Comparison of ENCODE assay signal across 1 cellular context in genomic region chr19:14530005-14530348, GRCh38.
TF ChIP-seq lines count a peak whose summit lies in the region.

No MANE protein-coding gene starts in this region.

TF ChIP-seq in HepG2, 621 proteins besides CTCF, POLR2A, EP300 and RAD21 (continued from another document and continues in another):
- TF ChIP-seq IRF9 (CRISPR knock-in tag; IDR thresholded peaks at IDR 0.05; ENCODE audit: borderline replicate concordance) (no peak), PLSCR1 (CRISPR knock-in tag; IDR thresholded peaks at IDR 0.05; ENCODE audit: borderline replicate concordance) (no peak), RFX1 (IDR thresholded peaks at IDR 0.05) (no peak), NRL (CRISPR knock-in tag; IDR thresholded peaks at IDR 0.05; ENCODE audit: borderline replicate concordance) (no peak), KLF15 (CRISPR knock-in tag; IDR thresholded peaks at IDR 0.05; ENCODE audit: borderline replicate concordance) (no peak), ATRX (CRISPR knock-in tag; IDR thresholded peaks at IDR 0.05; ENCODE audit: borderline replicate concordance) (no peak), ZNF782 (CRISPR knock-in tag; IDR thresholded peaks at IDR 0.05; ENCODE audit: borderline replicate concordance) (no peak), PAX8 (CRISPR knock-in tag; IDR thresholded peaks at IDR 0.05; ENCODE audit: borderline replicate concordance) (no peak), NR2C2 (CRISPR knock-in tag; IDR thresholded peaks at IDR 0.05; ENCODE audit: borderline replicate concordance) (no peak), ZNF639 (CRISPR knock-in tag; conservative IDR thresholded peaks at IDR 0.05) (no peak), SNAPC5 (CRISPR knock-in tag; IDR thresholded peaks at IDR 0.05; ENCODE audit: borderline replicate concordance) (no peak), ZMYM3 (CRISPR knock-in tag; IDR thresholded peaks at IDR 0.05) (0 out of 2 replicates have a peak, but pooled peaks have one; percentile 0), ZNF337 (CRISPR knock-in tag; IDR thresholded peaks at IDR 0.05; ENCODE audit: borderline replicate concordance, low read depth) (no peak), ZSCAN21 (CRISPR knock-in tag; IDR thresholded peaks at IDR 0.05; ENCODE audit: borderline replicate concordance) (no peak), NR2F6 (IDR thresholded peaks at IDR 0.05) (no peak; the same call in none of the 2 replicates), NR2F6 (CRISPR knock-in tag; IDR thresholded peaks at IDR 0.05) (0 out of 2 replicates have a peak, but pooled peaks have one; percentile 11), NFKB2 (CRISPR knock-in tag; IDR thresholded peaks at IDR 0.05; ENCODE audit: borderline replicate concordance) (no peak), ZNF773 (CRISPR knock-in tag; IDR thresholded peaks at IDR 0.05; ENCODE audit: borderline replicate concordance) (no peak), ZBED4 (CRISPR knock-in tag; IDR thresholded peaks at IDR 0.05; ENCODE audit: borderline replicate concordance) (0 out of 2 replicates have a peak, but pooled peaks have one; percentile 2), ADNP (CRISPR knock-in tag; IDR thresholded peaks at IDR 0.05) (no peak), STAT5B (CRISPR knock-in tag; IDR thresholded peaks at IDR 0.05) (no peak), ZNF724P (CRISPR knock-in tag; IDR thresholded peaks at IDR 0.05; ENCODE audit: borderline replicate concordance) (no peak), AGO2 (optimal IDR thresholded peaks at IDR 0.05; ENCODE audit: low read depth, low read length) (no peak), TIGD3 (CRISPR knock-in tag; IDR thresholded peaks at IDR 0.05; ENCODE audit: borderline replicate concordance) (no peak), ZNF329 (CRISPR knock-in tag; IDR thresholded peaks at IDR 0.05; ENCODE audit: low read depth) (no peak), TMF1 (CRISPR knock-in tag; IDR thresholded peaks at IDR 0.05; ENCODE audit: low read depth) (no peak), ZNF362 (CRISPR knock-in tag; IDR thresholded peaks at IDR 0.05; ENCODE audit: borderline replicate concordance) (no peak), GABPB1 (CRISPR knock-in tag; IDR thresholded peaks at IDR 0.05) (no peak), PCBP1 (IDR thresholded peaks at IDR 0.05; ENCODE audit: borderline replicate concordance, low read depth, low read length) (no peak), DMTF1 (CRISPR knock-in tag; IDR thresholded peaks at IDR 0.05) (no peak), ZNF292 (CRISPR knock-in tag; IDR thresholded peaks at IDR 0.05; ENCODE audit: borderline replicate concordance, low read depth) (no peak), ZNF580 (CRISPR knock-in tag; IDR thresholded peaks at IDR 0.05; ENCODE audit: borderline replicate concordance, low read depth) (peak; percentile 12; the same call in 1 of the 2 replicates), ZNF501 (CRISPR knock-in tag; IDR thresholded peaks at IDR 0.05) (0 out of 2 replicates have a peak, but pooled peaks have one; percentile 3), ZNF513 (CRISPR knock-in tag; conservative IDR thresholded peaks at IDR 0.05) (no peak), ERF (CRISPR knock-in tag; IDR thresholded peaks at IDR 0.05) (no peak)
